In the genomic region with DNA sequence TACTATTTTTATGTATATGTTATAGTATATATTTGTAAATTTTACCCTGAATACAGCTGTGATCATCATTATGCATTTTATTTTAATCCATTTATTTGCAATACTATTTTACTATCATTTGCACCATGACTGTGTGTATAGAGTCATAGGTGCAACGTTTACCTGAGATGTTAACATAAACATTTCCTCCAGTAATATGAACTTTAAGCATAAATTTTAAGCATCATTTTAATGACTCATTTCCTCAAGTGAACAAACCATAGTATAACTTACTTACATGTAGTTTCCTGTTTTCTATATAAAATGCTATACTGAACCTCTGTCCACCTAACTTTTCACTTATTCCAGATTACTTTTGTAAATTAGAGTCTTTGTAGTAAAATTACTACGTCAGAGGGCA, we compare ENCODE assay signal across 32 cellular contexts.
DNase-seq lines count a peak whose midpoint lies in the region; ATAC-seq lines count a peak whose summit lies in the region.
"Had no signal": no experiment of that assay in that cellular context is flagged by ENCODE, and none has a peak within 500 bp of the region (broad histone marks: within the 10 kb centered on the region; RNA-seq: fewer than 3 reads in every experiment).

No MANE protein-coding gene starts in this region.

- DNase-seq in activated T-cell treated with anti-CD3 and anti-CD28 coated beads, Interleukin-2, amount 50 U/mL, for 24 hours, result no peak
- no peak for DNase-seq in activated T-cell treated with anti-CD3 and anti-CD28 coated beads, Interleukin-2, amount 50 U/mL, for 4 hours
- no peak for DNase-seq in CD8-positive, alpha-beta memory T cell
- no peak for DNase-seq in activated CD8-positive, alpha-beta T cell treated with anti-CD3 and anti-CD28 coated beads, Interleukin-2, amount 10 ng/mL, durations not matched to agents 7 days and 5 days
- no peak for DNase-seq in epithelial cell of prostate (ENCODE audit: low read depth, low spot score)
- no peak for DNase-seq in SW480 (ENCODE audit: low spot score)
- DNase-seq in stimulated activated CD4-positive, alpha-beta T cell treated with anti-CD3 and anti-CD28 coated beads, Interleukin-1b, Interleukin-23, amount 100 ng/mL, for 48 hours, result no peak
- DNase-seq: activated CD4-positive, CD25-positive, alpha-beta regulatory T cell; amniotic stem cell; Caco-2; colonic mucosa; DMS79; effector memory CD8-positive, alpha-beta T cell; foreskin fibroblast; GF-D8; H7; heart right ventricle; IMR-90; NCI-H1092; NCI-H187 treated with DMSO at 0.1 percent for 48 hours; NCI-H524; NK-92 treated with Interleukin-12 subunit alpha and Interleukin-12 subunit beta, amount 100 ng/mL, for 24 hours; PC-9; right lobe of liver; SHP77 treated with DMSO at 0.1 percent for 48 hours; stimulated activated CD4-positive, alpha-beta T cell treated with anti-CD3 and anti-CD28 coated beads, Interleukin-4, amount 100 ng/mL, for 1 hour had no signal

- H3K27ac Mint-ChIP-seq in activated T-cell treated with anti-CD3 and anti-CD28 coated beads, Interleukin-2, amount 50 U/mL, for 24 hours, result peak overlapping the region; percentile 69
- H3K27ac Mint-ChIP-seq in CD8-positive, alpha-beta memory T cell, result peak overlapping the region in 6 of 8 donors; percentile 32 to 80 (median 56)
- H3K27ac Mint-ChIP-seq in activated CD8-positive, alpha-beta T cell treated with anti-CD3 and anti-CD28 coated beads, Interleukin-2, amount 10 ng/mL, durations not matched to agents 7 days and 5 days, result peak overlapping the region; percentile 69
- H3K27ac Mint-ChIP-seq: B cell, progenitor cell of endocrine pancreas had no signal

- H3K9me3 Mint-ChIP-seq in activated T-cell treated with anti-CD3 and anti-CD28 coated beads, Interleukin-2, amount 50 U/mL, for 24 hours, result no peaks in the 10 kb centered on the region
- no peaks in the 10 kb centered on the region for H3K9me3 Mint-ChIP-seq in activated T-cell treated with anti-CD3 and anti-CD28 coated beads, Interleukin-2, amount 50 U/mL, for 4 hours
- no peaks in the 10 kb centered on the region for H3K9me3 Mint-ChIP-seq in CD8-positive, alpha-beta memory T cell
- peaks cover 16% of the 10 kb centered on the region for H3K9me3 Mint-ChIP-seq in activated CD8-positive, alpha-beta T cell treated with anti-CD3 and anti-CD28 coated beads, Interleukin-2, amount 10 ng/mL, durations not matched to agents 7 days and 5 days (ENCODE audit: insufficient read depth)
- H3K9me3 Mint-ChIP-seq: effector memory CD8-positive, alpha-beta T cell; memory B cell had no signal

- no peak for ATAC-seq in activated T-cell treated with anti-CD3 and anti-CD28 coated beads, Interleukin-2, amount 50 U/mL, for 4 hours
- ATAC-seq in activated CD8-positive, alpha-beta T cell treated with anti-CD3 and anti-CD28 coated beads, Interleukin-2, amount 10 ng/mL, durations not matched to agents 7 days and 5 days, result no peak
- ATAC-seq in HG03045 (IDR thresholded peaks at IDR 0.05; ENCODE audit: unreplicated experiment), result no peak
- ATAC-seq: effector memory CD8-positive, alpha-beta T cell; esophagus mucosa; heart right ventricle; right lobe of liver had no signal

- CTCF ChIA-PET in CD8-positive, alpha-beta memory T cell (lab: Charles Lee), result no interaction called here
- CTCF ChIA-PET in activated CD8-positive, alpha-beta T cell treated with anti-CD3 and anti-CD28 coated beads, Interleukin-2, amount 10 ng/mL, durations not matched to agents 7 days and 5 days (lab: Charles Lee), result interaction anchor here (0.9 to 1.5 kb wide), 3 partner anchors 26 to 146 kb away, joined by 3 to 5 read pairs (median 3); no protein-coding TSS in a partner anchor

- H3K36me3 Mint-ChIP-seq in activated T-cell treated with anti-CD3 and anti-CD28 coated beads, Interleukin-2, amount 50 U/mL, for 24 hours (ENCODE audit: low read depth), result peaks cover 96% of the 10 kb centered on the region
- H3K36me3 Mint-ChIP-seq in activated T-cell treated with anti-CD3 and anti-CD28 coated beads, Interleukin-2, amount 50 U/mL, for 4 hours (ENCODE audit: insufficient read depth), result peaks cover 87% of the 10 kb centered on the region
- H3K36me3 Mint-ChIP-seq in CD8-positive, alpha-beta memory T cell, result peaks cover 31 to 94% (median 49%) of the 10 kb centered on the region in 3 donors
- H3K36me3 Mint-ChIP-seq in activated CD8-positive, alpha-beta T cell treated with anti-CD3 and anti-CD28 coated beads, Interleukin-2, amount 10 ng/mL, durations not matched to agents 7 days and 5 days (ENCODE audit: low read depth), result peaks cover 92% of the 10 kb centered on the region

- H3K4me1 Mint-ChIP-seq in activated T-cell treated with anti-CD3 and anti-CD28 coated beads, Interleukin-2, amount 50 U/mL, for 24 hours (ENCODE audit: low read depth), result peaks cover 94% of the 10 kb centered on the region
- H3K4me1 Mint-ChIP-seq in activated T-cell treated with anti-CD3 and anti-CD28 coated beads, Interleukin-2, amount 50 U/mL, for 4 hours (ENCODE audit: low read depth), result peaks cover 88% of the 10 kb centered on the region
- peaks cover 76 to 92% (median 91%) of the 10 kb centered on the region in 3 donors for H3K4me1 Mint-ChIP-seq in CD8-positive, alpha-beta memory T cell
- peaks cover 95% of the 10 kb centered on the region for H3K4me1 Mint-ChIP-seq in activated CD8-positive, alpha-beta T cell treated with anti-CD3 and anti-CD28 coated beads, Interleukin-2, amount 10 ng/mL, durations not matched to agents 7 days and 5 days (ENCODE audit: low read depth)

- no peaks in the 10 kb centered on the region for H3K27me3 ChIP-seq in CD8-positive, alpha-beta memory T cell (ENCODE audit: insufficient read depth, low read length, poor library complexity, severe bottlenecking)
- H3K27me3 ChIP-seq: colonic mucosa, heart right ventricle, right lobe of liver, suprapubic skin had no signal

- no peak overlapping the region for H3K4me3 ChIP-seq in CD8-positive, alpha-beta memory T cell (ENCODE audit: low read length)
- H3K4me3 ChIP-seq: colonic mucosa, heart right ventricle, PC-9, right lobe of liver, suprapubic skin had no signal

- POLR2A ChIA-PET in CD8-positive, alpha-beta memory T cell (lab: Charles Lee), result no interaction called here
- POLR2A ChIA-PET in activated CD8-positive, alpha-beta T cell treated with anti-CD3 and anti-CD28 coated beads, Interleukin-2, amount 10 ng/mL, durations not matched to agents 7 days and 5 days (lab: Charles Lee), result interaction anchor here (1.0 kb wide), 1 partner anchor 93 kb away, joined by 3 read pairs; a partner anchor contains a TSS

- H3K36me3 ChIP-seq in CD8-positive, alpha-beta memory T cell (ENCODE audit: insufficient read depth, low read length), result peaks cover 30% of the 10 kb centered on the region

- peaks cover 78% of the 10 kb centered on the region for H3K4me1 ChIP-seq in CD8-positive, alpha-beta memory T cell (ENCODE audit: insufficient read depth, low read length)
- H3K4me1 ChIP-seq: Caco-2, colonic mucosa, right lobe of liver, suprapubic skin had no signal

- no peaks in the 10 kb centered on the region for H3K9me3 ChIP-seq in CD8-positive, alpha-beta memory T cell (ENCODE audit: low read length)
- H3K9me3 ChIP-seq: Caco-2, colonic mucosa, right lobe of liver, suprapubic skin had no signal

- H3K27me3 Mint-ChIP-seq in activated T-cell treated with anti-CD3 and anti-CD28 coated beads, Interleukin-2, amount 50 U/mL, for 24 hours, result no peaks in the 10 kb centered on the region
- H3K27me3 Mint-ChIP-seq in activated T-cell treated with anti-CD3 and anti-CD28 coated beads, Interleukin-2, amount 50 U/mL, for 4 hours (ENCODE audit: low read depth), result no peaks in the 10 kb centered on the region
- H3K27me3 Mint-ChIP-seq in CD8-positive, alpha-beta memory T cell, result no peaks in the 10 kb centered on the region
- H3K27me3 Mint-ChIP-seq in activated CD8-positive, alpha-beta T cell treated with anti-CD3 and anti-CD28 coated beads, Interleukin-2, amount 10 ng/mL, durations not matched to agents 7 days and 5 days (ENCODE audit: low read depth), result no peaks in the 10 kb centered on the region
- H3K27me3 Mint-ChIP-seq: B cell; effector memory CD8-positive, alpha-beta T cell; memory B cell; progenitor cell of endocrine pancreas had no signal

- H3K4me3 Mint-ChIP-seq in activated T-cell treated with anti-CD3 and anti-CD28 coated beads, Interleukin-2, amount 50 U/mL, for 24 hours, result no peak overlapping the region
- H3K4me3 Mint-ChIP-seq in activated T-cell treated with anti-CD3 and anti-CD28 coated beads, Interleukin-2, amount 50 U/mL, for 4 hours, result no peak overlapping the region
- peak overlapping the region in 3 of 7 donors; percentile 15 to 52 (median 39) for H3K4me3 Mint-ChIP-seq in CD8-positive, alpha-beta memory T cell
- H3K4me3 Mint-ChIP-seq in activated CD8-positive, alpha-beta T cell treated with anti-CD3 and anti-CD28 coated beads, Interleukin-2, amount 10 ng/mL, durations not matched to agents 7 days and 5 days, result peak overlapping the region; percentile 16
- H3K4me3 Mint-ChIP-seq: B cell; effector memory CD8-positive, alpha-beta T cell; memory B cell had no signal

- H3K27ac ChIP-seq in CD8-positive, alpha-beta memory T cell (ENCODE audit: low read depth, low read length), result no peak overlapping the region
- peak overlapping the region; percentile 28 for H3K27ac ChIP-seq in epithelial cell of prostate
- H3K27ac ChIP-seq: colonic mucosa, heart right ventricle, PC-9, right lobe of liver, suprapubic skin had no signal
